ENCODE assay signal across 17 cellular contexts in genomic region chr18:4748975-4749374, GRCh38.
A peak's percentile ranks its signal among the peaks of the same experiment; 100 is the strongest.
DNase-seq lines count a peak whose midpoint lies in the region; FAIRE-seq and TF ChIP-seq lines count a peak whose summit lies in the region.
"Had no signal": no experiment of that assay in that cellular context is flagged by ENCODE, and none has a peak within 500 bp of the region (broad histone marks: within the 10 kb centered on the region; RNA-seq: fewer than 3 reads in every experiment).

No MANE protein-coding gene starts in this region.

- FAIRE-seq in HTR-8/SVneo (lab: Jason Lieb, UNC), result no peak
- FAIRE-seq: G401.6, GM12892 had no signal

- TF ChIP-seq EP300 in sigmoid colon (IDR thresholded peaks at IDR 0.05), result no peak

- H3K4me1 ChIP-seq in sigmoid colon, result peaks cover 0 to 20% (median 3%) of the 10 kb centered on the region in 4 donors
- H3K4me1 ChIP-seq: BLaER1 treated with 17β-estradiol and CSF1 and Interleukin-3, amounts not matched to agents 10 nM and 100 nM had no signal

- H3K36me3 ChIP-seq in sigmoid colon, result no peaks in the 10 kb centered on the region
- H3K36me3 ChIP-seq: BLaER1 treated with 17β-estradiol and CSF1 and Interleukin-3, amounts not matched to agents 10 nM and 100 nM had no signal

- peaks cover 0 to 10% (median 4%) of the 10 kb centered on the region in 4 donors for H3K9me3 ChIP-seq in sigmoid colon

- H3K27me3 ChIP-seq in sigmoid colon, result no peaks in the 10 kb centered on the region
- H3K27me3 ChIP-seq: BLaER1 treated with 17β-estradiol and CSF1 and Interleukin-3, amounts not matched to agents 10 nM and 100 nM had no signal

- 75 to 76% methylated on average over 5 of the region's 5 CpGs for WGBS in sigmoid colon, 2 donors

- H3K27ac ChIP-seq in sigmoid colon, result no peak overlapping the region
- H3K27ac ChIP-seq: 22Rv1; BLaER1 treated with 17β-estradiol and CSF1 and Interleukin-3, amounts not matched to agents 10 nM and 100 nM; GM23248 had no signal

- peak; percentile 9 for DNase-seq in NCI-H446 treated with DMSO at 0.1 percent for 48 hours (lab: John Stamatoyannopoulos, UW)
- no peak for DNase-seq in NCI-H446 (lab: John Stamatoyannopoulos, UW)
- DNase-seq in NCI-H524 treated with DMSO at 0.1 percent for 48 hours (lab: John Stamatoyannopoulos, UW), result peak; percentile 18
- DNase-seq in iPS-NIHi7 (ENCODE audit: extremely low spot score), result peak; percentile 17
- DNase-seq in sigmoid colon, result no peak
- no peak for DNase-seq in HTR-8/SVneo (ENCODE audit: insufficient read length, low spot score)
- no peak for DNase-seq in GM20000 (ENCODE audit: low spot score)
- no peak for DNase-seq in NOMO-1 treated with DMSO at 0.1 percent for 48 hours (lab: John Stamatoyannopoulos, UW; ENCODE audit: unreplicated experiment)
- DNase-seq: CD4-positive, CD25-positive, alpha-beta regulatory T cell; DMS79 treated with DMSO at 0.1 percent for 48 hours; EL; GM23248; H9 had no signal

- H3K4me3 ChIP-seq in sigmoid colon, result no peak overlapping the region
- H3K4me3 ChIP-seq: BLaER1 treated with 17β-estradiol and CSF1 and Interleukin-3, amounts not matched to agents 10 nM and 100 nM; GM23248 had no signal

- TF ChIP-seq POLR2A in sigmoid colon (IDR thresholded peaks at IDR 0.05), result no peak

- intact Hi-C loops in sigmoid colon (cut with DNase I), result no loop called here

- TF ChIP-seq CTCF in sigmoid colon (IDR thresholded peaks at IDR 0.05) (no peak), GM20000 (IDR thresholded peaks at IDR 0.05; ENCODE audit: extremely low read depth, missing control alignments) (no peak)

Comparison
In these comparisons a context has a peak if more than half of its experiments do, and no peak if none do; other contexts are left out.
1. DNase-seq: peak in NCI-H446 treated with DMSO at 0.1 percent for 48 hours (single experiment), NCI-H524 treated with DMSO at 0.1 percent for 48 hours (single experiment) and iPS-NIHi7 (single experiment); none in NCI-H446 (0 of 2), sigmoid colon (single experiment), HTR-8/SVneo (single experiment), GM20000 (single experiment) and NOMO-1 treated with DMSO at 0.1 percent for 48 hours (single experiment).